Comparison of ENCODE assay signal across 2 cellular contexts in the genomic region with DNA sequence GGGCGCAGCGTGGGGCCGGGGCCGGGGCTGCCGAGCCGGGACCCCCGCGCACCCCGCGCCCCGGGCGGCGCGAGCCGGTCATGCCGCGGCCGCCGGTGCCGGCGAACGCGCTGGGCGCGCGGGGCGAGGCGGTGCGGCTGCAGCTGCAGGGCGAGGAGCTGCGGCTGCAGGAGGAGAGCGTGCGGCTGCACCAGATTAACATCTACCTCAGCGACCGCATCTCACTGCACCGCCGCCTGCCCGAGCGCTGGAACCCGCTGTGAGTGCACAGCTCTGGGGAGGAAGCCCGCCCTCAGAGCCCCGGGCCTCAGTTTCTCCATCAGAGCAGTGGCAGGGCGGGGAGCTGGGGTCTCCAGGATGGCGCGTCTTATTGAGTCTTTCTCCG.
TF ChIP-seq lines count a peak whose summit lies in the region.

No MANE protein-coding gene starts in this region.

TF ChIP-seq in GM12878, 131 proteins besides CTCF, POLR2A, EP300 and RAD21 (continued from another document):
- TF ChIP-seq, protein P1, sequence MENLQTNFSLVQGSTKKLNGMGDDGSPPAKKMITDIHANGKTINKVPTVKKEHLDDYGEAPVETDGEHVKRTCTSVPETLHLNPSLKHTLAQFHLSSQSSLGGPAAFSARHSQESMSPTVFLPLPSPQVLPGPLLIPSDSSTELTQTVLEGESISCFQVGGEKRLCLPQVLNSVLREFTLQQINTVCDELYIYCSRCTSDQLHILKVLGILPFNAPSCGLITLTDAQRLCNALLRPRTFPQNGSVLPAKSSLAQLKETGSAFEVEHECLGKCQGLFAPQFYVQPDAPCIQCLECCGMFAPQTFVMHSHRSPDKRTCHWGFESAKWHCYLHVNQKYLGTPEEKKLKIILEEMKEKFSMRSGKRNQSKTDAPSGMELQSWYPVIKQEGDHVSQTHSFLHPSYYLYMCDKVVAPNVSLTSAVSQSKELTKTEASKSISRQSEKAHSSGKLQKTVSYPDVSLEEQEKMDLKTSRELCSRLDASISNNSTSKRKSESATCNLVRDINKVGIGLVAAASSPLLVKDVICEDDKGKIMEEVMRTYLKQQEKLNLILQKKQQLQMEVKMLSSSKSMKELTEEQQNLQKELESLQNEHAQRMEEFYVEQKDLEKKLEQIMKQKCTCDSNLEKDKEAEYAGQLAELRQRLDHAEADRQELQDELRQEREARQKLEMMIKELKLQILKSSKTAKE (IDR thresholded peaks at IDR 0.05; ENCODE audit: low read depth, poor library complexity, severe bottlenecking): no peak
- TF ChIP-seq BHLHE40 (IDR thresholded peaks at IDR 0.05; ENCODE audit: borderline replicate concordance in 1 of 2, low read depth in 2 of 2, low read length in 1 of 2) (0 out of 4 replicates have a peak, but pooled peaks of 1 of the 2 experiments have one; percentile 17), NBN (IDR thresholded peaks at IDR 0.05) (no peak), RUNX3 (IDR thresholded peaks at IDR 0.05; ENCODE audit: low read length) (no peak)
- TF ChIP-seq, protein P2, sequence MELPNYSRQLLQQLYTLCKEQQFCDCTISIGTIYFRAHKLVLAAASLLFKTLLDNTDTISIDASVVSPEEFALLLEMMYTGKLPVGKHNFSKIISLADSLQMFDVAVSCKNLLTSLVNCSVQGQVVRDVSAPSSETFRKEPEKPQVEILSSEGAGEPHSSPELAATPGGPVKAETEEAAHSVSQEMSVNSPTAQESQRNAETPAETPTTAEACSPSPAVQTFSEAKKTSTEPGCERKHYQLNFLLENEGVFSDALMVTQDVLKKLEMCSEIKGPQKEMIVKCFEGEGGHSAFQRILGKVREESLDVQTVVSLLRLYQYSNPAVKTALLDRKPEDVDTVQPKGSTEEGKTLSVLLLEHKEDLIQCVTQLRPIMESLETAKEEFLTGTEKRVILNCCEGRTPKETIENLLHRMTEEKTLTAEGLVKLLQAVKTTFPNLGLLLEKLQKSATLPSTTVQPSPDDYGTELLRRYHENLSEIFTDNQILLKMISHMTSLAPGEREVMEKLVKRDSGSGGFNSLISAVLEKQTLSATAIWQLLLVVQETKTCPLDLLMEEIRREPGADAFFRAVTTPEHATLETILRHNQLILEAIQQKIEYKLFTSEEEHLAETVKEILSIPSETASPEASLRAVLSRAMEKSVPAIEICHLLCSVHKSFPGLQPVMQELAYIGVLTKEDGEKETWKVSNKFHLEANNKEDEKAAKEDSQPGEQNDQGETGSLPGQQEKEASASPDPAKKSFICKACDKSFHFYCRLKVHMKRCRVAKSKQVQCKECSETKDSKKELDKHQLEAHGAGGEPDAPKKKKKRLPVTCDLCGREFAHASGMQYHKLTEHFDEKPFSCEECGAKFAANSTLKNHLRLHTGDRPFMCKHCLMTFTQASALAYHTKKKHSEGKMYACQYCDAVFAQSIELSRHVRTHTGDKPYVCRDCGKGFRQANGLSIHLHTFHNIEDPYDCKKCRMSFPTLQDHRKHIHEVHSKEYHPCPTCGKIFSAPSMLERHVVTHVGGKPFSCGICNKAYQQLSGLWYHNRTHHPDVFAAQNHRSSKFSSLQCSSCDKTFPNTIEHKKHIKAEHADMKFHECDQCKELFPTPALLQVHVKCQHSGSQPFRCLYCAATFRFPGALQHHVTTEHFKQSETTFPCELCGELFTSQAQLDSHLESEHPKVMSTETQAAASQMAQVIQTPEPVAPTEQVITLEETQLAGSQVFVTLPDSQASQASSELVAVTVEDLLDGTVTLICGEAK (IDR thresholded peaks at IDR 0.05; ENCODE audit: borderline replicate concordance): no peak
- TF ChIP-seq, protein P3, sequence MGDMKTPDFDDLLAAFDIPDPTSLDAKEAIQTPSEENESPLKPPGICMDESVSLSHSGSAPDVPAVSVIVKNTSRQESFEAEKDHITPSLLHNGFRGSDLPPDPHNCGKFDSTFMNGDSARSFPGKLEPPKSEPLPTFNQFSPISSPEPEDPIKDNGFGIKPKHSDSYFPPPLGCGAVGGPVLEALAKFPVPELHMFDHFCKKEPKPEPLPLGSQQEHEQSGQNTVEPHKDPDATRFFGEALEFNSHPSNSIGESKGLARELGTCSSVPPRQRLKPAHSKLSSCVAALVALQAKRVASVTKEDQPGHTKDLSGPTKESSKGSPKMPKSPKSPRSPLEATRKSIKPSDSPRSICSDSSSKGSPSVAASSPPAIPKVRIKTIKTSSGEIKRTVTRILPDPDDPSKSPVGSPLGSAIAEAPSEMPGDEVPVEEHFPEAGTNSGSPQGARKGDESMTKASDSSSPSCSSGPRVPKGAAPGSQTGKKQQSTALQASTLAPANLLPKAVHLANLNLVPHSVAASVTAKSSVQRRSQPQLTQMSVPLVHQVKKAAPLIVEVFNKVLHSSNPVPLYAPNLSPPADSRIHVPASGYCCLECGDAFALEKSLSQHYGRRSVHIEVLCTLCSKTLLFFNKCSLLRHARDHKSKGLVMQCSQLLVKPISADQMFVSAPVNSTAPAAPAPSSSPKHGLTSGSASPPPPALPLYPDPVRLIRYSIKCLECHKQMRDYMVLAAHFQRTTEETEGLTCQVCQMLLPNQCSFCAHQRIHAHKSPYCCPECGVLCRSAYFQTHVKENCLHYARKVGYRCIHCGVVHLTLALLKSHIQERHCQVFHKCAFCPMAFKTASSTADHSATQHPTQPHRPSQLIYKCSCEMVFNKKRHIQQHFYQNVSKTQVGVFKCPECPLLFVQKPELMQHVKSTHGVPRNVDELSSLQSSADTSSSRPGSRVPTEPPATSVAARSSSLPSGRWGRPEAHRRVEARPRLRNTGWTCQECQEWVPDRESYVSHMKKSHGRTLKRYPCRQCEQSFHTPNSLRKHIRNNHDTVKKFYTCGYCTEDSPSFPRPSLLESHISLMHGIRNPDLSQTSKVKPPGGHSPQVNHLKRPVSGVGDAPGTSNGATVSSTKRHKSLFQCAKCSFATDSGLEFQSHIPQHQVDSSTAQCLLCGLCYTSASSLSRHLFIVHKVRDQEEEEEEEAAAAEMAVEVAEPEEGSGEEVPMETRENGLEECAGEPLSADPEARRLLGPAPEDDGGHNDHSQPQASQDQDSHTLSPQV (IDR thresholded peaks at IDR 0.05): no peak

TF ChIP-seq in liver, 16 proteins besides CTCF, POLR2A, EP300 and RAD21 (continued from another document):
- no peak for TF ChIP-seq GABPA (IDR thresholded peaks at IDR 0.05 in 1 of 2, conservative IDR thresholded peaks at IDR 0.05 in 1 of 2)
- TF ChIP-seq, protein P4, sequence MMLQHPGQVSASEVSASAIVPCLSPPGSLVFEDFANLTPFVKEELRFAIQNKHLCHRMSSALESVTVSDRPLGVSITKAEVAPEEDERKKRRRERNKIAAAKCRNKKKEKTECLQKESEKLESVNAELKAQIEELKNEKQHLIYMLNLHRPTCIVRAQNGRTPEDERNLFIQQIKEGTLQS (IDR thresholded peaks at IDR 0.05): no peak
- no peak for TF ChIP-seq EGR1 (IDR thresholded peaks at IDR 0.05; ENCODE audit: low read depth in 2 of 2)
- TF ChIP-seq, protein P5, sequence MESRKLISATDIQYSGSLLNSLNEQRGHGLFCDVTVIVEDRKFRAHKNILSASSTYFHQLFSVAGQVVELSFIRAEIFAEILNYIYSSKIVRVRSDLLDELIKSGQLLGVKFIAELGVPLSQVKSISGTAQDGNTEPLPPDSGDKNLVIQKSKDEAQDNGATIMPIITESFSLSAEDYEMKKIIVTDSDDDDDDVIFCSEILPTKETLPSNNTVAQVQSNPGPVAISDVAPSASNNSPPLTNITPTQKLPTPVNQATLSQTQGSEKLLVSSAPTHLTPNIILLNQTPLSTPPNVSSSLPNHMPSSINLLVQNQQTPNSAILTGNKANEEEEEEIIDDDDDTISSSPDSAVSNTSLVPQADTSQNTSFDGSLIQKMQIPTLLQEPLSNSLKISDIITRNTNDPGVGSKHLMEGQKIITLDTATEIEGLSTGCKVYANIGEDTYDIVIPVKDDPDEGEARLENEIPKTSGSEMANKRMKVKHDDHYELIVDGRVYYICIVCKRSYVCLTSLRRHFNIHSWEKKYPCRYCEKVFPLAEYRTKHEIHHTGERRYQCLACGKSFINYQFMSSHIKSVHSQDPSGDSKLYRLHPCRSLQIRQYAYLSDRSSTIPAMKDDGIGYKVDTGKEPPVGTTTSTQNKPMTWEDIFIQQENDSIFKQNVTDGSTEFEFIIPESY (IDR thresholded peaks at IDR 0.05): no peak
- TF ChIP-seq FOXA1 (IDR thresholded peaks at IDR 0.05): no peak
- TF ChIP-seq, protein P6, sequence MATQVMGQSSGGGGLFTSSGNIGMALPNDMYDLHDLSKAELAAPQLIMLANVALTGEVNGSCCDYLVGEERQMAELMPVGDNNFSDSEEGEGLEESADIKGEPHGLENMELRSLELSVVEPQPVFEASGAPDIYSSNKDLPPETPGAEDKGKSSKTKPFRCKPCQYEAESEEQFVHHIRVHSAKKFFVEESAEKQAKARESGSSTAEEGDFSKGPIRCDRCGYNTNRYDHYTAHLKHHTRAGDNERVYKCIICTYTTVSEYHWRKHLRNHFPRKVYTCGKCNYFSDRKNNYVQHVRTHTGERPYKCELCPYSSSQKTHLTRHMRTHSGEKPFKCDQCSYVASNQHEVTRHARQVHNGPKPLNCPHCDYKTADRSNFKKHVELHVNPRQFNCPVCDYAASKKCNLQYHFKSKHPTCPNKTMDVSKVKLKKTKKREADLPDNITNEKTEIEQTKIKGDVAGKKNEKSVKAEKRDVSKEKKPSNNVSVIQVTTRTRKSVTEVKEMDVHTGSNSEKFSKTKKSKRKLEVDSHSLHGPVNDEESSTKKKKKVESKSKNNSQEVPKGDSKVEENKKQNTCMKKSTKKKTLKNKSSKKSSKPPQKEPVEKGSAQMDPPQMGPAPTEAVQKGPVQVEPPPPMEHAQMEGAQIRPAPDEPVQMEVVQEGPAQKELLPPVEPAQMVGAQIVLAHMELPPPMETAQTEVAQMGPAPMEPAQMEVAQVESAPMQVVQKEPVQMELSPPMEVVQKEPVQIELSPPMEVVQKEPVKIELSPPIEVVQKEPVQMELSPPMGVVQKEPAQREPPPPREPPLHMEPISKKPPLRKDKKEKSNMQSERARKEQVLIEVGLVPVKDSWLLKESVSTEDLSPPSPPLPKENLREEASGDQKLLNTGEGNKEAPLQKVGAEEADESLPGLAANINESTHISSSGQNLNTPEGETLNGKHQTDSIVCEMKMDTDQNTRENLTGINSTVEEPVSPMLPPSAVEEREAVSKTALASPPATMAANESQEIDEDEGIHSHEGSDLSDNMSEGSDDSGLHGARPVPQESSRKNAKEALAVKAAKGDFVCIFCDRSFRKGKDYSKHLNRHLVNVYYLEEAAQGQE (IDR thresholded peaks at IDR 0.05): no peak
- TF ChIP-seq TAF1 (conservative IDR thresholded peaks at IDR 0.05): no peak
- TF ChIP-seq HNF4G (IDR thresholded peaks at IDR 0.05): no peak
- no peak for TF ChIP-seq HNF4A (conservative IDR thresholded peaks at IDR 0.05)
